ENCODE assay signal across 39 cellular contexts in genomic region chr1:59937636-59938210, GRCh38. TPM values are rescaled to one million over a fixed set of nuclear protein-coding genes. Genes with fewer than 3 reads are reported as not detected.
"Had no signal": no experiment of that assay in that cellular context is flagged by ENCODE, and none has a peak within 500 bp of the region (broad histone marks: within the 10 kb centered on the region; RNA-seq: fewer than 3 reads in every experiment).

No MANE protein-coding gene starts in this region.

- H3K36me3 Mint-ChIP-seq: activated naive CD4-positive, alpha-beta T cell treated with anti-CD3 and anti-CD28 coated beads, Interleukin-2, amount 10 ng/mL, durations not matched to agents 7 days and 5 days; activated naive CD4-positive, alpha-beta T cell treated with anti-CD3 and anti-CD28 coated beads, Interleukin-2, amount 50 U/mL, for 24 hours; activated naive CD8-positive, alpha-beta T cell treated with anti-CD3 and anti-CD28 coated beads for 36 hours; activated naive CD8-positive, alpha-beta T cell treated with anti-CD3 and anti-CD28 coated beads, Interleukin-2, amount 10 ng/mL, durations not matched to agents 7 days and 5 days; brain had no signal

- DNase-seq: activated effector memory CD4-positive, alpha-beta T cell treated with anti-CD3 and anti-CD28 coated beads, Interleukin-2, amount 50 U/mL, for 16 hours; activated effector memory CD4-positive, alpha-beta T cell treated with Interleukin-2 at 50 U/mL for 16 hours; activated gamma-delta T cell; activated gamma-delta T cell treated with Interleukin-2 at 50 U/mL for 16 hours; activated naive CD4-positive, alpha-beta T cell; activated naive CD4-positive, alpha-beta T cell treated with anti-CD3 and anti-CD28 coated beads for 36 hours; activated naive CD4-positive, alpha-beta T cell treated with anti-CD3 and anti-CD28 coated beads, Interleukin-2, amount 10 ng/mL, durations not matched to agents 7 days and 5 days; activated naive CD4-positive, alpha-beta T cell treated with anti-CD3 and anti-CD28 coated beads, Interleukin-2, amount 50 U/mL, for 16 hours; activated naive CD4-positive, alpha-beta T cell treated with Interleukin-2 at 50 U/mL for 16 hours; activated naive CD8-positive, alpha-beta T cell treated with anti-CD3 and anti-CD28 coated beads for 36 hours; activated naive CD8-positive, alpha-beta T cell treated with anti-CD3 and anti-CD28 coated beads, Interleukin-2, amount 10 ng/mL, durations not matched to agents 7 days and 5 days; activated naive CD8-positive, alpha-beta T cell treated with anti-CD3 and anti-CD28 coated beads, Interleukin-2, amount 50 U/mL, for 24 hours; activated T-cell treated with anti-CD3 and anti-CD28 coated beads, Interleukin-2, amount 50 U/mL, for 1 hour; activated T-cell treated with anti-CD3 and anti-CD28 coated beads, Interleukin-2, amount 50 U/mL, for 24 hours; activated T-cell treated with anti-CD3 and anti-CD28 coated beads, Interleukin-2, amount 50 U/mL, for 4 hours; activated T-cell treated with anti-CD3 and anti-CD28 coated beads, Interleukin-2, amount 50 U/mL, for 48 hours; activated T-cell treated with anti-CD3 and anti-CD28 coated beads, Interleukin-2, amount 50 U/mL, for 72 hours; adrenal gland; amniotic stem cell; amygdala; anterior cingulate cortex; aorta; body of pancreas; brain microvascular endothelial cell; caudate nucleus; central memory CD4-positive, alpha-beta T cell; cerebellar nuclear complex had no signal

- H3K9me3 ChIP-seq: adrenal gland, ascending aorta, body of pancreas had no signal

- H3K4me3 ChIP-seq: adrenal gland, ascending aorta, body of pancreas, breast epithelium, cardiac muscle cell had no signal

- H3K4me1 Mint-ChIP-seq: activated naive CD4-positive, alpha-beta T cell treated with anti-CD3 and anti-CD28 coated beads, Interleukin-2, amount 10 ng/mL, durations not matched to agents 7 days and 5 days; activated naive CD4-positive, alpha-beta T cell treated with anti-CD3 and anti-CD28 coated beads, Interleukin-2, amount 50 U/mL, for 24 hours; activated naive CD8-positive, alpha-beta T cell treated with anti-CD3 and anti-CD28 coated beads for 36 hours; activated naive CD8-positive, alpha-beta T cell treated with anti-CD3 and anti-CD28 coated beads, Interleukin-2, amount 10 ng/mL, durations not matched to agents 7 days and 5 days; activated naive CD8-positive, alpha-beta T cell treated with anti-CD3 and anti-CD28 coated beads, Interleukin-2, amount 50 U/mL, for 24 hours; brain; central memory CD8-positive, alpha-beta T cell had no signal

- H3K4me1 ChIP-seq: adrenal gland, ascending aorta, body of pancreas, breast epithelium had no signal

- ATAC-seq: activated naive CD4-positive, alpha-beta T cell treated with anti-CD3 and anti-CD28 coated beads, Interleukin-2, amount 50 U/mL, for 72 hours; activated naive CD8-positive, alpha-beta T cell treated with anti-CD3 and anti-CD28 coated beads, Interleukin-2, amount 50 U/mL, for 24 hours; activated T-cell treated with anti-CD3 and anti-CD28 coated beads, Interleukin-2, amount 50 U/mL, for 4 hours; activated T-cell treated with anti-CD3 and anti-CD28 coated beads, Interleukin-2, amount 50 U/mL, for 72 hours; body of pancreas had no signal

- H3K27ac Mint-ChIP-seq: activated naive CD4-positive, alpha-beta T cell treated with anti-CD3 and anti-CD28 coated beads for 36 hours; activated naive CD4-positive, alpha-beta T cell treated with anti-CD3 and anti-CD28 coated beads, Interleukin-2, amount 10 ng/mL, durations not matched to agents 7 days and 5 days; activated naive CD4-positive, alpha-beta T cell treated with anti-CD3 and anti-CD28 coated beads, Interleukin-2, amount 50 U/mL, for 24 hours; activated naive CD4-positive, alpha-beta T cell treated with anti-CD3 and anti-CD28 coated beads, Interleukin-2, amount 50 U/mL, for 72 hours; activated naive CD8-positive, alpha-beta T cell; activated naive CD8-positive, alpha-beta T cell treated with anti-CD3 and anti-CD28 coated beads for 36 hours; activated naive CD8-positive, alpha-beta T cell treated with anti-CD3 and anti-CD28 coated beads, Interleukin-2, amount 10 ng/mL, durations not matched to agents 7 days and 5 days; activated naive CD8-positive, alpha-beta T cell treated with anti-CD3 and anti-CD28 coated beads, Interleukin-2, amount 50 U/mL, for 24 hours; activated T-cell treated with anti-CD3 and anti-CD28 coated beads, Interleukin-2, amount 50 U/mL, for 24 hours; activated T-cell treated with anti-CD3 and anti-CD28 coated beads, Interleukin-2, amount 50 U/mL, for 72 hours; activated T-helper 1 cell treated with anti-CD3 and anti-CD28 coated beads, Interleukin-12 subunit alpha, Interleukin-12 subunit beta, Interleukin-2, Interleukin-4 antibody, amounts not matched to agents 30 ng/mL and 10 ng/mL and 1 ng/mL, durations not matched to agents 14 hours and 24 hours and 36 hours; activated T-helper 2 cell treated with anti-CD3 and anti-CD28 coated beads, Interferon-gamma antibody, Interleukin-2, Interleukin-4, amounts not matched to agents 10 μg/mL and 5 μg/mL and 100 μg/mL, durations not matched to agents 14 hours and 24 hours and 36 hours; brain had no signal

- H3K4me3 Mint-ChIP-seq: activated naive CD4-positive, alpha-beta T cell treated with anti-CD3 and anti-CD28 coated beads for 36 hours; activated naive CD4-positive, alpha-beta T cell treated with anti-CD3 and anti-CD28 coated beads, Interleukin-2, amount 10 ng/mL, durations not matched to agents 7 days and 5 days; activated naive CD4-positive, alpha-beta T cell treated with anti-CD3 and anti-CD28 coated beads, Interleukin-2, amount 50 U/mL, for 24 hours; activated naive CD8-positive, alpha-beta T cell; activated naive CD8-positive, alpha-beta T cell treated with anti-CD3 and anti-CD28 coated beads for 36 hours; activated naive CD8-positive, alpha-beta T cell treated with anti-CD3 and anti-CD28 coated beads, Interleukin-2, amount 10 ng/mL, durations not matched to agents 7 days and 5 days; activated naive CD8-positive, alpha-beta T cell treated with anti-CD3 and anti-CD28 coated beads, Interleukin-2, amount 50 U/mL, for 24 hours; activated T-cell treated with anti-CD3 and anti-CD28 coated beads, Interleukin-2, amount 50 U/mL, for 24 hours; activated T-cell treated with anti-CD3 and anti-CD28 coated beads, Interleukin-2, amount 50 U/mL, for 4 hours; activated T-cell treated with anti-CD3 and anti-CD28 coated beads, Interleukin-2, amount 50 U/mL, for 72 hours; activated T-helper 1 cell treated with anti-CD3 and anti-CD28 coated beads, Interleukin-12 subunit alpha, Interleukin-12 subunit beta, Interleukin-2, Interleukin-4 antibody, amounts not matched to agents 30 ng/mL and 10 ng/mL and 1 ng/mL, durations not matched to agents 14 hours and 24 hours and 36 hours; brain; central memory CD8-positive, alpha-beta T cell had no signal

- FAIRE-seq: astrocyte, bronchial epithelial cell had no signal

- H3K27me3 ChIP-seq: adrenal gland, ascending aorta, body of pancreas, brain microvascular endothelial cell, breast epithelium, cardiac muscle cell had no signal

- H3K9me3 Mint-ChIP-seq: activated naive CD4-positive, alpha-beta T cell treated with anti-CD3 and anti-CD28 coated beads, Interleukin-2, amount 10 ng/mL, durations not matched to agents 7 days and 5 days; activated naive CD8-positive, alpha-beta T cell treated with anti-CD3 and anti-CD28 coated beads, Interleukin-2, amount 10 ng/mL, durations not matched to agents 7 days and 5 days; activated T-cell treated with anti-CD3 and anti-CD28 coated beads, Interleukin-2, amount 50 U/mL, for 24 hours; activated T-helper 2 cell treated with anti-CD3 and anti-CD28 coated beads, Interferon-gamma antibody, Interleukin-2, Interleukin-4, amounts not matched to agents 10 μg/mL and 5 μg/mL and 100 μg/mL, durations not matched to agents 14 hours and 24 hours and 36 hours had no signal

- H3K36me3 ChIP-seq: adrenal gland, ascending aorta, brain microvascular endothelial cell, breast epithelium, cardiac muscle cell had no signal

- H3K27ac ChIP-seq: adrenal gland, ascending aorta, body of pancreas, brain microvascular endothelial cell, breast epithelium, cardiac muscle cell had no signal

RNA-seq across cellular contexts. Expression of gene CYP2J2, which starts 11.2 kb away (rescaled TPM):
- total RNA-seq: ascending aorta had no signal
